ENCODE assay signal across 8 cellular contexts in the genomic region with DNA sequence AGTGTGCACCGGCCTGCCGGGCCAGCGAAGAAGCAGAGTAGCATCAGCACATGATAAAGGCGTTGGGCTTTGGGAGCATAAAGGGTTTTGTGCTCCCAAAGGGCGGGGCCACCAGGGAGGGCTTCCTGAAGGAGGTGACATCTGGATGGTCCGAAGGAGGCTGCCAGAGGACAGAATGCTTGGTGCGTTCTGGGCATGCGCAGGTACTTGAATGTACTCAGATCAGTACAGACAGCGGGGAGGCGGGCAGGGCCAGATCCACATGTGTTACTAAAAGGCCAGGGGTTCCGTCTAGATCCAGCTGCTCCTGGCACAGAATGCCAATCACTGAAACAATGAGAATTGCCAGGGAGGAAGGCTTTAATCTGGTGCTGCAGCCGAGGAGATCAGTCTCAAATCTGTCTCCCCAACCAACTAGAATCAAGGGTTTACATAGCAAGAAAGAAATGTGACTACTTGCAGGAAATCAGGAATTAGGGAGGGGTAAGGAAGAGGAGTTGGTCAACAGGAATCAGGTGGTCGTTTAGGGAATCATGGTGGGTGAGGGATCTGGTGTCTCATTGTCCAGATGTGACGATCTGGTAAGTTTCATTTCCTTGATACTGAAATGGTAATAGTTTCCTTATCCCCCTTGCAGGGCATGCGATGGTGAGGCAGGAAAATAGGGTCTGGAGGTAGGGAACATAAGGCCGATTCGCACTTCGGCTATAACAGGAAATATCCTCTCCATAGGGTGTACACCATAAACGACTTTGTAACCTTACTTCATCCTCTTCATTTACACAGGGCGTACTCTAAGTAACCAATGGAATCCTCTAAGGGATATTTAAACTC. TPM values are rescaled to one million over a fixed set of nuclear protein-coding genes. Genes with fewer than 3 reads are reported as not detected.
DNase-seq lines count a peak whose midpoint lies in the region; ATAC-seq and TF ChIP-seq lines count a peak whose summit lies in the region.

A gene with protein sequence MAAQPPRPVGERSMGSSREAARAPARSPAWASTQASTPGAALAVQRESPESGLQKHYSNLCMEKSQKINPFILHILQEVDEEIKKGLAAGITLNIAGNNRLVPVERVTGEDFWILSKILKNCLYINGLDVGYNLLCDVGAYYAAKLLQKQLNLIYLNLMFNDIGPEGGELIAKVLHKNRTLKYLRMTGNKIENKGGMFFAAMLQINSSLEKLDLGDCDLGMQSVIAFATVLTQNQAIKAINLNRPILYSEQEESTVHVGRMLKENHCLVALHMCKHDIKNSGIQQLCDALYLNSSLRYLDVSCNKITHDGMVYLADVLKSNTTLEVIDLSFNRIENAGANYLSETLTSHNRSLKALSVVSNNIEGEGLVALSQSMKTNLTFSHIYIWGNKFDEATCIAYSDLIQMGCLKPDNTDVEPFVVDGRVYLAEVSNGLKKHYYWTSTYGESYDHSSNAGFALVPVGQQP (minus strand): TSS at position 61 of the 834 bp plus-strand sequence. CDS start 356 bp downstream, outside the sequence.
A gene (plus strand): TSS at position 27 of the 834 bp plus-strand sequence. CDS start 9,052 bp downstream, outside the sequence.

- peaks cover 27 to 29% (median 29%) of the 10 kb centered on the region in 3 donors for H3K4me1 Mint-ChIP-seq in T-cell

- H2AFZ ChIP-seq in HCT116 (ENCODE audit: low read depth, low read length, poor library complexity, severe bottlenecking), result no peak within 1 kb of the TSS

- BruUV-seq in HCT116 (replicated peaks; lab: Mats Ljungman, UMichigan), result no TSS peak

- peak within 1 kb of the TSS; percentile 9 to 57 for H3K27ac Mint-ChIP-seq in T-cell

- TF ChIP-seq POLR2A in HCT116 (IDR thresholded peaks at IDR 0.05; ENCODE audit: borderline replicate concordance, extremely low read depth, insufficient read depth, insufficient read length), result no peak

- ATAC-seq in HCT116 (peak; percentile 14; the same call in 1 of the 2 replicates), T-cell (replicated peaks in 1 of 4) (peak; percentile 56 to 65 (median 59))

- H3K9me3 ChIP-seq in HCT116 (ENCODE audit: control insufficient read depth in 1 of 2, insufficient read depth in 1 of 2, low read depth in 1 of 2, low read length in 2 of 2) (no peaks in the 10 kb centered on the region), iPS-18a (ENCODE audit: control insufficient read depth, low read depth, low read length) (peaks cover 5% of the 10 kb centered on the region), skeletal muscle tissue (ENCODE audit: control insufficient read depth in 3 of 3, low read length in 3 of 3) (no peaks in the 10 kb centered on the region)

- H3K27ac ChIP-seq in HCT116 (ENCODE audit: low read depth, low read length), result no peak within 1 kb of the TSS
- no peak within 1 kb of the TSS for H3K27ac ChIP-seq in iPS-18a (ENCODE audit: low read length)
- H3K27ac ChIP-seq in skeletal muscle tissue (ENCODE audit: low read depth, low read length), result peak within 1 kb of the TSS; percentile 12

- H3K4me2 ChIP-seq in HCT116 (ENCODE audit: low read length), result no peak within 1 kb of the TSS

- peaks cover 4 to 11% (median 10%) of the 10 kb centered on the region in 3 donors for H3K9me3 Mint-ChIP-seq in T-cell

- TF ChIP-seq RAD21 in HCT116 (IDR thresholded peaks at IDR 0.05; ENCODE audit: low read depth), result no peak

- POLR2A ChIA-PET in HCT116 (lab: Charles Lee), result no interaction called here
- POLR2A ChIA-PET in T-cell (lab: Charles Lee), result interaction anchor here (0.6 to 0.7 kb wide), 2 partner anchors 56 to 366 kb away, joined by 3 to 4 read pairs; no protein-coding TSS in a partner anchor

- H3K27me3 Mint-ChIP-seq in T-cell, result peaks cover 0 to 6% of the 10 kb centered on the region in 2 donors

- RAD21 ChIA-PET in HCT116 (lab: Charles Lee; ENCODE audit: low non-redundant PET in 1 of 2, low total read pairs in 2 of 2, uncharacterized antibody in 2 of 2, unreplicated experiment in 2 of 2), result no interaction called here

- H3K79me2 ChIP-seq in HCT116 (ENCODE audit: insufficient read depth, low read length), result no peaks in the 10 kb centered on the region

- no peaks in the 10 kb centered on the region for H3K9me2 ChIP-seq in HCT116 (ENCODE audit: insufficient read depth)

- DNase-seq in ELR (ENCODE audit: low read depth) (peak; percentile 91), HCT116 (ENCODE audit: low read depth, low spot score) (no peak), NCI-H1092 treated with DMSO at 0.1 percent for 48 hours (lab: John Stamatoyannopoulos, UW) (peak; percentile 86), T-cell (peak in 32 of 34 experiments; percentile 12 to 62 (median 48)), astrocyte of the spinal cord (ENCODE audit: low read depth, low spot score) (peak; percentile 66), HPDE6-E6E7 (ENCODE audit: extremely low spot score) (no peak)

- TF ChIP-seq CTCF in HCT116 (IDR thresholded peaks at IDR 0.05 in 2 of 3, conservative IDR thresholded peaks at IDR 0.05 in 1 of 3; ENCODE audit: borderline replicate concordance in 1 of 3, insufficient read depth in 1 of 3, low read depth in 2 of 3, low read length in 2 of 3) (no peak), astrocyte of the spinal cord (IDR thresholded peaks at IDR 0.05; ENCODE audit: low read depth, low read length) (no peak)

- H4K20me1 ChIP-seq in HCT116 (ENCODE audit: insufficient read depth), result no peaks in the 10 kb centered on the region

- intact Hi-C loops in HCT116 (cut with micrococcal nuclease), result no loop called here

- H3K36me3 ChIP-seq in HCT116 (ENCODE audit: control insufficient read depth in 1 of 2, insufficient read depth in 2 of 2, low read length in 2 of 2) (no peaks in the 10 kb centered on the region), iPS-18a (ENCODE audit: control insufficient read depth, low read depth, low read length) (no peaks in the 10 kb centered on the region), skeletal muscle tissue (ENCODE audit: control insufficient read depth in 3 of 3, insufficient read depth in 3 of 3, low read length in 3 of 3) (no peaks in the 10 kb centered on the region)

- H3K4me1 ChIP-seq in HCT116 (ENCODE audit: control insufficient read depth in 1 of 2, insufficient read depth in 2 of 2, low read length in 2 of 2), result no peaks in the 10 kb centered on the region
- H3K4me1 ChIP-seq in iPS-18a (ENCODE audit: control insufficient read depth, low read depth, low read length), result peaks cover 11% of the 10 kb centered on the region
- H3K4me1 ChIP-seq in skeletal muscle tissue (ENCODE audit: control insufficient read depth in 3 of 3, insufficient read depth in 3 of 3, low read length in 3 of 3), result peaks cover 13 to 17% (median 17%) of the 10 kb centered on the region in 3 donors

- H3K9ac ChIP-seq in HCT116 (ENCODE audit: low read length) (no peak within 1 kb of the TSS), iPS-18a (ENCODE audit: low read length) (peak within 1 kb of the TSS; percentile 53), skeletal muscle tissue (ENCODE audit: low read depth in 1 of 3, low read length in 3 of 3) (peak within 1 kb of the TSS; percentile 56 to 80 (median 76))

- peaks cover 7% of the 10 kb centered on the region for H3K36me3 Mint-ChIP-seq in T-cell

- CTCF ChIA-PET in HCT116 (lab: Charles Lee), result no interaction called here
- CTCF ChIA-PET in T-cell (lab: Charles Lee), result no interaction called here

- in situ Hi-C loops in astrocyte of the spinal cord (cut with HindIII; ENCODE audit: low sequenced_read_pairs), result no loop called here

- no peaks in the 10 kb centered on the region for H3K27me3 ChIP-seq in HCT116 (ENCODE audit: insufficient read depth, low read length)
- H3K27me3 ChIP-seq in iPS-18a (ENCODE audit: control insufficient read depth, insufficient read depth, low read length), result peaks cover 40% of the 10 kb centered on the region
- peaks cover under 1 to 17% (median 17%) of the 10 kb centered on the region in 3 donors for H3K27me3 ChIP-seq in skeletal muscle tissue (ENCODE audit: control insufficient read depth in 3 of 3, insufficient read depth in 3 of 3, low read length in 3 of 3)

- H3K4me3 Mint-ChIP-seq in T-cell, result peak within 1 kb of the TSS; percentile 74 to 94 (median 78)

- H3K4me3 ChIP-seq in HCT116 (replicated peaks in 1 of 2; ENCODE audit: low read depth in 1 of 2, low read length in 2 of 2) (no peak within 1 kb of the TSS), astrocyte of the spinal cord (ENCODE audit: low read depth, low read length) (peak within 1 kb of the TSS; percentile 46), iPS-18a (ENCODE audit: low read length) (peak within 1 kb of the TSS; percentile 59), skeletal muscle tissue (ENCODE audit: low read length in 3 of 3) (peak within 1 kb of the TSS; percentile 65 to 73 (median 69))

TF ChIP-seq in HCT116, 20 proteins besides CTCF, POLR2A, EP300 and RAD21:
- TF ChIP-seq ZFX (IDR thresholded peaks at IDR 0.05) (no peak), ZNF274 (IDR thresholded peaks at IDR 0.05; ENCODE audit: low read depth, low read length) (no peak)
- TF ChIP-seq, protein P1, sequence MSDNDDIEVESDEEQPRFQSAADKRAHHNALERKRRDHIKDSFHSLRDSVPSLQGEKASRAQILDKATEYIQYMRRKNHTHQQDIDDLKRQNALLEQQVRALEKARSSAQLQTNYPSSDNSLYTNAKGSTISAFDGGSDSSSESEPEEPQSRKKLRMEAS (IDR thresholded peaks at IDR 0.05), result no peak
TF ChIP-seq in HCT116: peak in this region for 0.

RNA-seq across cellular contexts. Expression of the first gene that starts in this region (rescaled TPM):
- total RNA-seq in HCT116 (2021; ENCODE audit: unreplicated experiment), result not detected
- 0.08 and 0.11 TPM in 2 replicates for polyA plus RNA-seq in HCT116 (2012)
- total RNA-seq in T-cell, result 1 to 10 TPM in 1 of 5 donors, under 1 TPM in 4; 0.28 to 1.6 (median 0.92) TPM
- 3.1 TPM for total RNA-seq in skeletal muscle tissue

RNA-seq across cellular contexts. Expression of the second gene that starts in this region (rescaled TPM):
- total RNA-seq in HCT116 (2021; ENCODE audit: unreplicated experiment) (not detected), T-cell (not detected), skeletal muscle tissue (not detected)
- not detected in 2 replicates for polyA plus RNA-seq in HCT116 (2012)

Comparison
In these comparisons a context has a peak if more than half of its experiments do, and no peak if none do; other contexts are left out.
1. Peak in ATAC-seq in HCT116; RNA of the genes that start here not detected or under 1 TPM.
2. DNase-seq: peak in ELR (single experiment), NCI-H1092 treated with DMSO at 0.1 percent for 48 hours (single experiment), T-cell (32 of 34) and astrocyte of the spinal cord (single experiment); none in HCT116 (single experiment) and HPDE6-E6E7 (single experiment).
3. H3K4me3 ChIP-seq: peak in astrocyte of the spinal cord (single experiment), iPS-18a (single experiment) and skeletal muscle tissue (3 of 3); none in HCT116 (0 of 2).